ENCODE assay signal across 8 cellular contexts in the genomic region with DNA sequence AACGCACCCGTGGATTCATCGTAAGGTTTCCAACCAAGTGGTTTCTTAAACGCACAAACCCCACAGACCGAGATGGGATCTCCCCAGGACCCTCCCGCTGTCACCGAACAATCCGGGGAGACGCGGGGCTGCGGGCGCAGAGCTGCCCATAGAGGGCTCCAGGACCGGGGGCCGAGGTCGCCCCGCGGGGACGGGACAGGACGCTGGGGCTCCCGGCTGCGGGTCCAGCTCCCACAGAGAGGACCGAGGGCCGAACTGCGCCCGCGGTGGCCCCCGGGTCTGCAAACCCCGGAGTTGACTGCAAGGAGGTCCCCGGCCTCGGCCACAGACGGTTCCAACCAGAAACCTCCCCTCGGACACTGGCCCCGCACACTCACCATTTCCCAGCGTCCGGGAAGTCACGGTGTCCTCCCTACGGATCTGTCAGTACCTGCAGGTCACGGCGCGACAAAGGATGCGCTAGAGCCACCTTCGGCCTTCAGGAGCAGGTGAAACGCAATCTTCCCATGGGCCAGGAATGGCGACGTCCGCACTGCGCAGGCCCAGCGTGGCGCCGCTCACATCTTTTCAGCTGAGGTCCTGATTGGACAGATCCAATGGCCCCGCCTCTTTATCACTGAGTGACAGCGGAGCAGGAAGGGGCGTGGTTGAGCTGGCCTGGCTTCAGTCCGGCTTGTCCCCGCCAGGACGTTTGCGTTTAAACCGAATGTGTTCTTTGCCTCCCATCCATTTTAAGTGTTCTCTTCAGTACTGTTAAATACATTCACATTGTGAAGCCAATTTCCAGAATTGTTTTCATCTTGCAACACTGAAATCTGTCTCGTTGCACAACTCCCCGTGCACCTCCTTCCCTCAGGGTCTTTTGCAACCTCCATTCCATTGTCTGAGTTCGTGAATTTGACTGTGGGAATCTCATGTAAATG. TPM values are rescaled to one million over a fixed set of nuclear protein-coding genes. Genes with fewer than 3 reads are reported as not detected.
DNase-seq lines count a peak whose midpoint lies in the region; ATAC-seq and TF ChIP-seq lines count a peak whose summit lies in the region.

A gene (minus strand): TSS at position 534 of the 923 bp plus-strand sequence. CDS start 154 bp downstream, at position 380.

- H3K27ac Mint-ChIP-seq in endothelial cell (ENCODE audit: unreplicated experiment) = peak within 1 kb of the TSS; percentile 79

- no peaks in the 10 kb centered on the region for H3K4me1 ChIP-seq in mesodermal cell (ENCODE audit: control insufficient read depth, insufficient read depth, low read length, poor library complexity, severe bottlenecking)

- peaks cover 11% of the 10 kb centered on the region for H3K4me1 Mint-ChIP-seq in endothelial cell (ENCODE audit: unreplicated experiment)

- peak within 1 kb of the TSS; percentile 97 for H3K4me3 Mint-ChIP-seq in endothelial cell (ENCODE audit: unreplicated experiment)

- H3K9me3 ChIP-seq in mesodermal cell (ENCODE audit: control insufficient read depth, low read length) = peaks cover 53% of the 10 kb centered on the region

- DNase-seq in COLO829 (ENCODE audit: low spot score) (peak; percentile 99), HPDE6-E6E7 (ENCODE audit: extremely low spot score) (peak; percentile 99), NK-92 (lab: John Stamatoyannopoulos, UW; ENCODE audit: unreplicated experiment) (peak; percentile 47), endothelial cell (ENCODE audit: low spot score) (peak; percentile 87)
- peak; percentile 87 for DNase-seq in activated CD8-positive, alpha-beta memory T cell treated with anti-CD3 and anti-CD28 coated beads, Interleukin-2, amount 50 U/mL, for 24 hours (ENCODE audit: extremely low read depth)
- peak; percentile 71 for DNase-seq in stimulated activated CD8-positive, alpha-beta memory T cell treated with anti-CD3 and anti-CD28 coated beads, Interleukin-15, amount 100 ng/mL, for 24 hours (ENCODE audit: low read depth)

- H3K27me3 Mint-ChIP-seq in endothelial cell (ENCODE audit: unreplicated experiment) = peaks cover 7% of the 10 kb centered on the region

- H3K36me3 Mint-ChIP-seq in endothelial cell (ENCODE audit: low read depth, unreplicated experiment) = peaks cover 30% of the 10 kb centered on the region

- 1 to 3% methylated on average over 52 to 53 of the region's 61 CpGs for WGBS in mesodermal cell (ENCODE audit: insufficient coverage in 2 of 2), 2 experiments

- ATAC-seq in GM19467 (IDR thresholded peaks at IDR 0.05; ENCODE audit: unreplicated experiment) = peak; percentile 99

- peaks cover 8% of the 10 kb centered on the region for H3K9me3 Mint-ChIP-seq in endothelial cell (ENCODE audit: unreplicated experiment)

- peak within 1 kb of the TSS; percentile 13 for H3K27ac ChIP-seq in mesodermal cell (ENCODE audit: low read depth, low read length, severe bottlenecking)

- TF ChIP-seq CTCF in endothelial cell (IDR thresholded peaks at IDR 0.05; ENCODE audit: unreplicated experiment) = no peak

- peak within 1 kb of the TSS; percentile 88 for H3K4me3 ChIP-seq in mesodermal cell (ENCODE audit: extremely low read depth, insufficient read depth, low read length, poor library complexity, severe bottlenecking)

- H3K36me3 ChIP-seq in mesodermal cell (ENCODE audit: control insufficient read depth, insufficient read depth, low read length) = peaks cover 32% of the 10 kb centered on the region

RNA-seq across cellular contexts. Expression of the gene that starts here (rescaled TPM):
- 6.8 TPM for total RNA-seq in endothelial cell (ENCODE audit: unreplicated experiment)
- 4.6 TPM for polyA plus RNA-seq in mesodermal cell (2013, experiment 1 of 2)
- polyA plus RNA-seq in mesodermal cell (2013, experiment 2 of 2) = 4.1 TPM

Comparison
In these comparisons a context has a peak if more than half of its experiments do, and no peak if none do; other contexts are left out.
1. Peak in every context shown above with its lines: DNase-seq, ATAC-seq, H3K4me3 ChIP-seq and H3K27ac ChIP-seq.
2. DNase-seq: peak in every context shown above with its lines; median percentile 99 in COLO829; 99 in HPDE6-E6E7; 87 in activated CD8-positive, alpha-beta memory T cell treated with anti-CD3 and anti-CD28 coated beads, Interleukin-2, amount 50 U/mL, for 24 hours; 87 in endothelial cell; 71 in stimulated activated CD8-positive, alpha-beta memory T cell treated with anti-CD3 and anti-CD28 coated beads, Interleukin-15, amount 100 ng/mL, for 24 hours; 47 in NK-92.